Comparison of ENCODE assay signal across 20 cellular contexts in genomic region chrX:140123446-140123845, GRCh38.
DNase-seq lines count a peak whose midpoint lies in the region; ATAC-seq and TF ChIP-seq lines count a peak whose summit lies in the region.
"Had no signal": no experiment of that assay in that cellular context is flagged by ENCODE, and none has a peak within 500 bp of the region (broad histone marks: within the 10 kb centered on the region; RNA-seq: fewer than 3 reads in every experiment).

No MANE protein-coding gene starts in this region.

- H4K20me1 ChIP-seq in OCI-LY1 (ENCODE audit: insufficient read depth, low read length), result no peaks in the 10 kb centered on the region

- no peaks in the 10 kb centered on the region for H3K9me2 ChIP-seq in OCI-LY1 (ENCODE audit: low read depth, low read length)

- H3K9me3 Mint-ChIP-seq in type B pancreatic cell, result no peaks in the 10 kb centered on the region

- DNase-seq in NCI-H748 (lab: John Stamatoyannopoulos, UW; ENCODE audit: unreplicated experiment), result peak; percentile 19
- DNase-seq in NCI-H748 treated with DMSO at 0.1 percent for 48 hours (lab: John Stamatoyannopoulos, UW), result no peak
- peak; percentile 23 for DNase-seq in fibroblast of the aortic adventitia (ENCODE audit: low read depth)
- DNase-seq in type B pancreatic cell (ENCODE audit: extremely low spot score, unreplicated experiment), result no peak
- no peak for DNase-seq in middle frontal gyrus (ENCODE audit: extremely low spot score, low spot score)
- no peak for DNase-seq in stimulated activated CD4-positive, alpha-beta T cell treated with anti-CD3 and anti-CD28 coated beads, Interleukin-12 subunit alpha, Interleukin-12 subunit beta, amount 100 ng/mL, for 4 hours
- DNase-seq: activated CD4-positive, alpha-beta T cell treated with anti-CD3 and anti-CD28 coated beads for 48 hours; activated T-cell treated with anti-CD3 and anti-CD28 coated beads, Interleukin-2, amount 50 U/mL, for 72 hours; aorta; effector memory CD4-positive, alpha-beta T cell; heart left ventricle; HFFc6; NCI-H1105 treated with DMSO at 0.1 percent for 48 hours; NCI-H2227 treated with DMSO at 0.1 percent for 48 hours; spleen had no signal

- H3K27ac Mint-ChIP-seq in type B pancreatic cell, result no peak overlapping the region
- H3K27ac Mint-ChIP-seq: activated T-cell treated with anti-CD3 and anti-CD28 coated beads, Interleukin-2, amount 50 U/mL, for 72 hours; HFFc6 had no signal

- no peak overlapping the region for H3K4me2 ChIP-seq in OCI-LY1 (ENCODE audit: low read length)
- H3K4me2 ChIP-seq: A549, PC-9 had no signal

- H3K9me3 ChIP-seq in OCI-LY1 (ENCODE audit: low read length), result no peaks in the 10 kb centered on the region
- H3K9me3 ChIP-seq: A549 had no signal

- H3K36me3 Mint-ChIP-seq in type B pancreatic cell, result no peaks in the 10 kb centered on the region

- no peak overlapping the region for H3K27ac ChIP-seq in OCI-LY1 (ENCODE audit: low read depth, low read length, poor library complexity, severe bottlenecking)
- H3K27ac ChIP-seq: A549, heart left ventricle, PC-9, spleen had no signal

- H3F3A ChIP-seq in OCI-LY1 (ENCODE audit: insufficient read depth, low read length), result no peaks in the 10 kb centered on the region

- no peaks in the 10 kb centered on the region for H3K4me1 ChIP-seq in OCI-LY1 (ENCODE audit: insufficient read depth, low read length, severe bottlenecking)
- H3K4me1 ChIP-seq: A549, heart left ventricle, spleen had no signal

- no peaks in the 10 kb centered on the region for H3K4me1 Mint-ChIP-seq in type B pancreatic cell (ENCODE audit: unreplicated experiment)

- H3K79me2 ChIP-seq in OCI-LY1 (ENCODE audit: insufficient read depth, low read length), result no peaks in the 10 kb centered on the region

- no peak overlapping the region for H3K4me3 Mint-ChIP-seq in type B pancreatic cell
- H3K4me3 Mint-ChIP-seq: activated T-cell treated with anti-CD3 and anti-CD28 coated beads, Interleukin-2, amount 50 U/mL, for 72 hours; HFFc6 had no signal

- peaks cover 8% of the 10 kb centered on the region for H3K27me3 Mint-ChIP-seq in type B pancreatic cell

- peak; percentile 23; the same call in 1 of the 2 replicates for TF ChIP-seq CTCF in OCI-LY1 (IDR thresholded peaks at IDR 0.05; ENCODE audit: low read length)
- peak; percentile 49 for TF ChIP-seq CTCF in fibroblast of the aortic adventitia (IDR thresholded peaks at IDR 0.05; ENCODE audit: insufficient read depth, low read length)
- peak; percentile 63 for TF ChIP-seq CTCF in type B pancreatic cell (conservative IDR thresholded peaks at IDR 0.05)

- no peak overlapping the region for H3K9ac ChIP-seq in OCI-LY1 (ENCODE audit: low read length)

- no peaks in the 10 kb centered on the region for H3K27me3 ChIP-seq in OCI-LY1 (ENCODE audit: insufficient read depth, low read length)

- no peak overlapping the region for H3K4me3 ChIP-seq in OCI-LY1 (ENCODE audit: low read depth, low read length, poor library complexity, severe bottlenecking)
- no peak overlapping the region for H3K4me3 ChIP-seq in fibroblast of the aortic adventitia (ENCODE audit: low read depth, low read length)
- H3K4me3 ChIP-seq: A549, heart left ventricle, lung, PC-9, spleen had no signal

- H2AFZ ChIP-seq in OCI-LY1 (ENCODE audit: low read length), result no peak overlapping the region
- H2AFZ ChIP-seq: PC-9 had no signal

- ATAC-seq in GM18520 (IDR thresholded peaks at IDR 0.05; ENCODE audit: unreplicated experiment), result no peak
- ATAC-seq: A549; activated T-cell treated with anti-CD3 and anti-CD28 coated beads, Interleukin-2, amount 50 U/mL, for 72 hours; heart left ventricle had no signal

- no peaks in the 10 kb centered on the region for H3K36me3 ChIP-seq in OCI-LY1 (ENCODE audit: insufficient read depth, low read length)
- H3K36me3 ChIP-seq: heart left ventricle, spleen had no signal

Comparison
In these comparisons a context has a peak if more than half of its experiments do, and no peak if none do; other contexts are left out.
1. DNase-seq: peak in NCI-H748 (single experiment) and fibroblast of the aortic adventitia (single experiment); none in NCI-H748 treated with DMSO at 0.1 percent for 48 hours (single experiment), type B pancreatic cell (single experiment), middle frontal gyrus (single experiment) and stimulated activated CD4-positive, alpha-beta T cell treated with anti-CD3 and anti-CD28 coated beads, Interleukin-12 subunit alpha, Interleukin-12 subunit beta, amount 100 ng/mL, for 4 hours (single experiment).
2. Peak in every context shown above with its lines, with median percentiles within 50 percentile points of each other: CTCF ChIP-seq.